8 cellular contexts compared by ENCODE assay signal in genomic region chr22:36419177-36419911, GRCh38. TPM values are rescaled to one million over a fixed set of nuclear protein-coding genes. Genes with fewer than 3 reads are reported as not detected.
DNase-seq lines count a peak whose midpoint lies in the region; ATAC-seq, FAIRE-seq and TF ChIP-seq lines count a peak whose summit lies in the region.

No MANE protein-coding gene starts in this region.

- H3K9me3 ChIP-seq in kidney (ENCODE audit: control insufficient read depth in 1 of 2, low read length in 2 of 2): no peaks in the 10 kb centered on the region
- H3K9me3 ChIP-seq in stomach: no peaks in the 10 kb centered on the region

- CTCF ChIA-PET in HEK293T (lab: Yijun Ruan, JAX): no interaction called here

- no peaks in the 10 kb centered on the region for H3K27me3 Mint-ChIP-seq in activated naive CD8-positive, alpha-beta T cell treated with anti-CD3 and anti-CD28 coated beads, Interleukin-2, amount 50 U/mL, for 24 hours

- peak overlapping the region; percentile 23 for H3K4me3 Mint-ChIP-seq in activated naive CD8-positive, alpha-beta T cell treated with anti-CD3 and anti-CD28 coated beads, Interleukin-2, amount 50 U/mL, for 24 hours

- TF ChIP-seq CTCF in AG10803 (conservative IDR thresholded peaks at IDR 0.05; ENCODE audit: low read length) (no peak), kidney (IDR thresholded peaks at IDR 0.05; ENCODE audit: borderline replicate concordance, extremely low read depth, insufficient read depth) (no peak), stomach (IDR thresholded peaks at IDR 0.05) (no peak)

- FAIRE-seq in kidney (lab: Jason Lieb, UNC): no peak

- H3K36me3 Mint-ChIP-seq in activated naive CD8-positive, alpha-beta T cell treated with anti-CD3 and anti-CD28 coated beads, Interleukin-2, amount 50 U/mL, for 24 hours (ENCODE audit: low read depth): no peaks in the 10 kb centered on the region

- peaks cover 0 to 4% of the 10 kb centered on the region in 2 donors for H3K4me1 ChIP-seq in kidney (ENCODE audit: control insufficient read depth in 1 of 2, insufficient read depth in 1 of 2, low read depth in 1 of 2, low read length in 2 of 2)
- peaks cover 21 to 55% (median 35%) of the 10 kb centered on the region in 4 donors for H3K4me1 ChIP-seq in stomach

- H3K4me1 Mint-ChIP-seq in activated naive CD8-positive, alpha-beta T cell treated with anti-CD3 and anti-CD28 coated beads, Interleukin-2, amount 50 U/mL, for 24 hours: peaks cover 29% of the 10 kb centered on the region

- no peaks in the 10 kb centered on the region for H3K9me3 Mint-ChIP-seq in activated naive CD8-positive, alpha-beta T cell treated with anti-CD3 and anti-CD28 coated beads, Interleukin-2, amount 50 U/mL, for 24 hours

- DNase-seq in AG10803 (ENCODE audit: low read depth) (peak; percentile 78), HEK293T (ENCODE audit: extremely low spot score) (no peak), kidney (peak; percentile 85), stomach (no peak), NCI-H1930 (lab: John Stamatoyannopoulos, UW) (no peak), ACHN (no peak), NCI-H2196 (lab: John Stamatoyannopoulos, UW; ENCODE audit: unreplicated experiment) (no peak)
- DNase-seq in activated naive CD8-positive, alpha-beta T cell treated with anti-CD3 and anti-CD28 coated beads, Interleukin-2, amount 50 U/mL, for 24 hours: no peak

- peak overlapping the region; percentile 70 for H3K27ac Mint-ChIP-seq in activated naive CD8-positive, alpha-beta T cell treated with anti-CD3 and anti-CD28 coated beads, Interleukin-2, amount 50 U/mL, for 24 hours

- ATAC-seq in activated naive CD8-positive, alpha-beta T cell treated with anti-CD3 and anti-CD28 coated beads, Interleukin-2, amount 50 U/mL, for 24 hours: peak; percentile 40

- TF ChIP-seq POLR2A in stomach (IDR thresholded peaks at IDR 0.05): no peak

- no peak for TF ChIP-seq EP300 in stomach (IDR thresholded peaks at IDR 0.05)

- H3K27me3 ChIP-seq in stomach: no peaks in the 10 kb centered on the region

- intact Hi-C loops in kidney (cut with DNase I): no loop called here
- intact Hi-C loops in stomach (cut with DNase I; ENCODE audit: low total_unique reads): no loop called here

- peak overlapping the region in 1 of 2 donors; percentile 40 for H3K9ac ChIP-seq in kidney (ENCODE audit: low read length in 2 of 2)

- WGBS in stomach, 5 donors: 10 to 14% (median 11%) methylated on average over 13 of the region's 13 CpGs

- H3K4me3 ChIP-seq in AG10803 (ENCODE audit: low read length) (peak overlapping the region; percentile 8; the same call in 1 of the 2 replicates), kidney (ENCODE audit: low read length in 2 of 2) (peak overlapping the region; percentile 15 to 51), stomach (peak overlapping the region; percentile 10 to 33 (median 27))

- H3K27ac ChIP-seq in kidney (ENCODE audit: low read depth in 2 of 2, low read length in 2 of 2) (peak overlapping the region; percentile 39 to 82), stomach (peak overlapping the region; percentile 59 to 83 (median 80))

- H3K36me3 ChIP-seq in kidney (ENCODE audit: control insufficient read depth in 1 of 2, insufficient read depth in 2 of 2, low read length in 2 of 2) (no peaks in the 10 kb centered on the region), stomach (no peaks in the 10 kb centered on the region)

- in situ Hi-C loops in ACHN (cut with HindIII; ENCODE audit: low pct_ligation_motif_present, low pct_unique_long_range_greater_than_20kb, low sequenced_read_pairs): no loop called here

- POLR2A ChIA-PET in HEK293T (lab: Yijun Ruan, JAX): interaction anchor here (3.1 kb wide), 1 partner anchor 9 kb away, joined by 14 read pairs; no protein-coding TSS in a partner anchor

TF ChIP-seq in HEK293T, 16 proteins besides CTCF, POLR2A, EP300 and RAD21:
- peak; percentile 53; the same call in 1 of the 2 replicates for TF ChIP-seq ZNF384 (IDR thresholded peaks at IDR 0.05)
- TF ChIP-seq SP1 (IDR thresholded peaks at IDR 0.05): no peak

RNA-seq across cellular contexts. Expression of gene MYH9, which starts 31.6 kb away (rescaled TPM):
- total RNA-seq in kidney (655 TPM), stomach (100 to 1,000 TPM; 155 to 620 (median 272) TPM)
- polyA plus RNA-seq in kidney (ENCODE audit: insufficient read depth, low read depth, low replicate concordance) (85.2 TPM), stomach (10 to 100 TPM; 46.7 to 79.3 (median 54.3) TPM)

Comparison
In these comparisons a context has a peak if more than half of its experiments do, and no peak if none do; other contexts are left out.
1. DNase-seq: peak in AG10803 (single experiment) and kidney (single experiment); none in HEK293T (single experiment), activated naive CD8-positive, alpha-beta T cell treated with anti-CD3 and anti-CD28 coated beads, Interleukin-2, amount 50 U/mL, for 24 hours (single experiment), stomach (single experiment), NCI-H1930 (0 of 2), ACHN (single experiment) and NCI-H2196 (single experiment).
2. Peak in every context shown above with its lines, with median percentiles within 50 percentile points of each other: H3K4me3 ChIP-seq.